In the genomic region with DNA sequence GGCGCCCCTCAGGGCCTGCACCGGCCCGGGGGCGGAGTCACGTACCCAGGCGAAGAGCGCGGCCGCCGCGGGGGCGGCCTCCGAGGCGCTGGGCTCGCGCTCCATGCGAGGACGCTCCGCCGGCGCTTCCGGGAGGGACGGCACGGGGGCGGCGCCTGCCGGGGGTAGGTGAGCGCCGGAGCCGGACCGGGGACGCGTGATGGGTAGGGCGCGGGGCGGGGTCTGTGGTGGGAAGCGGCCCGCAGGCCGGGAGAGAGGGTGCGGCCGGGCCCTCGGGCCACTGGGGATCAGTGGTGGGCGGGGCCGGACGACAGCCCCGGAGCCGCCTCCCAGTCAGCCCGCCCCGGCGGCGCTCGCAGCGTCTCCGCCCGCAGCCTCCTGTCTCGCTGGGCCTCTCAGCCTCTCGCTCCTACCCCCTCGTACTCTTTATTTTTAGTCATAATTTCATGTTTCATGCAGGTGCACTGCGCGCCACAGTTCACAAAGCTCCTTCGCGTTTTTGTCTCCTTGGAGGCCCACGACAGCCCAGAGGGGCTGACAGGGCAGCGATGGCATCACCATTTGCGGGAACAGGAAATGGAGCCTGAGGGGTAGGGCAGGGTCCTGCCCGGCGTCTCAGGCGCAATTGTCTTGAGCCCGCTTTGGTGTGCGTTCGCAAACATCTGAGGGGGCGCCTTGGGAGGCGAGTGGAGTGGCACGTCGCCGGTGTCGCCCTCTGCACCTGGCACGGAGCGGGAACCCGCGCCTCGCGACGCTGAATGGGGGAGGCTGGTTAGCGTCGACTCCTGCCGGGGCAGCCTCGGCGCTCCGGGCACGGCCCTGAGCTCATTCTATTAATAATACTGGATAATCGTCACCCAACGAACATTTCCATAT, we compare ENCODE assay signal across 8 cellular contexts. TPM values are rescaled to one million over a fixed set of nuclear protein-coding genes. Genes with fewer than 3 reads are reported as not detected.
DNase-seq lines count a peak whose midpoint lies in the region; ATAC-seq, FAIRE-seq and TF ChIP-seq lines count a peak whose summit lies in the region.

TSS of gene SERGEF (minus strand) at position 142 of the 876 bp plus-strand sequence. CDS start at position 105, 37 bp downstream.

- ATAC-seq in HG02798 (IDR thresholded peaks at IDR 0.05; ENCODE audit: poor library complexity, unreplicated experiment), result peak; percentile 95
- peak; percentile 88 to 99 (median 98) for ATAC-seq in heart left ventricle
- peak; percentile 98 to 99 for ATAC-seq in upper lobe of left lung (ENCODE audit: low FRiP score in 2 of 2)

- TF ChIP-seq CTCF in heart left ventricle (IDR thresholded peaks at IDR 0.05), result peak in 6 of 12 donors; percentile 15 to 54 (median 20)
- peak in 4 of 6 experiments; percentile 11 to 75 (median 40) for TF ChIP-seq CTCF in upper lobe of left lung (IDR thresholded peaks at IDR 0.05)

- DNase-seq in GM12891 (ENCODE audit: insufficient read length, low spot score) (peak; percentile 86), NCI-H1417 treated with DMSO at 0.1 percent for 48 hours (lab: John Stamatoyannopoulos, UW) (peak; percentile 44), SW 1271 (lab: John Stamatoyannopoulos, UW) (peak; percentile 73 to 86), heart left ventricle (peak; percentile 90 to 98 (median 95)), posterior cingulate gyrus (peak; percentile 70 to 98 (median 86)), upper lobe of left lung (peak; percentile 98 to 99)
- DNase-seq in activated naive CD8-positive, alpha-beta T cell treated with anti-CD3 and anti-CD28 coated beads, Interleukin-2, amount 50 U/mL, for 16 hours (ENCODE audit: low read depth, low spot score), result peak; percentile 85

- no peak for TF ChIP-seq EP300 in upper lobe of left lung (IDR thresholded peaks at IDR 0.05)

- peak; percentile 44; the same call in 1 of the 2 replicates for TF ChIP-seq POLR2A in GM12891 (IDR thresholded peaks at IDR 0.05; ENCODE audit: low read depth, low read length)
- TF ChIP-seq POLR2A in heart left ventricle (IDR thresholded peaks at IDR 0.05), result peak in 1 of 2 donors; percentile 55
- peak in 3 of 4 donors; percentile 59 to 91 (median 88) for TF ChIP-seq POLR2A in upper lobe of left lung (IDR thresholded peaks at IDR 0.05)

- H3K27ac ChIP-seq in heart left ventricle (peak within 1 kb of the TSS; percentile 53 to 87 (median 79)), upper lobe of left lung (peak within 1 kb of the TSS; percentile 76 to 90 (median 85))

- H3K36me3 ChIP-seq in heart left ventricle (no peaks in the 10 kb centered on the region), upper lobe of left lung (no peaks in the 10 kb centered on the region)

- 0 to 1% (median 0%) methylated on average over 38 to 93 of the region's 93 CpGs for WGBS in heart left ventricle, 4 donors
- 0 to 1% methylated on average over 49 of the region's 93 CpGs for WGBS in upper lobe of left lung, 2 donors

- peaks cover 0 to 18% (median 6%) of the 10 kb centered on the region in 12 donors for H3K4me1 ChIP-seq in heart left ventricle
- peaks cover 6 to 17% (median 7%) of the 10 kb centered on the region in 4 donors for H3K4me1 ChIP-seq in upper lobe of left lung

- intact Hi-C loops in heart left ventricle (cut with DNase I) (loop anchor here in 8 of 10 donors (2.0 to 10.0 kb wide), 3 partner anchors 89 to 94 kb away; partner anchors contain the start of gene SAAL1 (in 6 of the 8)), posterior cingulate gyrus (cut with DNase I) (loop anchor here (5.0 kb wide), 1 partner anchor 94 kb away; the partner anchor contains the start of gene SAAL1)

- H3K27me3 ChIP-seq in heart left ventricle (no peaks in the 10 kb centered on the region), upper lobe of left lung (no peaks in the 10 kb centered on the region)

- H3K9me3 ChIP-seq in heart left ventricle, result peaks cover 0 to 6% (median 0%) of the 10 kb centered on the region in 12 donors
- no peaks in the 10 kb centered on the region for H3K9me3 ChIP-seq in upper lobe of left lung

- FAIRE-seq in GM12891 (lab: Jason Lieb, UNC), result peak; percentile 86

- peak within 1 kb of the TSS; percentile 68 to 97 (median 80) for H3K4me3 ChIP-seq in heart left ventricle
- peak within 1 kb of the TSS; percentile 58 to 73 (median 68) for H3K4me3 ChIP-seq in upper lobe of left lung

TF ChIP-seq in GM12891, 5 proteins besides CTCF, POLR2A, EP300 and RAD21:
- TF ChIP-seq TAF1 (IDR thresholded peaks at IDR 0.05; ENCODE audit: low read depth, low read length) (0 out of 2 replicates have a peak, but pooled peaks have one; percentile 35), POU2F2 (IDR thresholded peaks at IDR 0.05; ENCODE audit: low read depth, low read length) (no peak)
TF ChIP-seq in GM12891: peak in this region for 1.

RNA-seq across cellular contexts. Expression of gene SERGEF, which starts in this region (rescaled TPM):
- 29.8 TPM for polyA plus RNA-seq in GM12891 (2012; ENCODE audit: low read depth, missing spikeins)
- total RNA-seq in heart left ventricle (10 to 100 TPM; 11.6 to 26.4 (median 22.1) TPM), upper lobe of left lung (10 to 100 TPM; 21.7 to 40.5 (median 34.8) TPM)
- 10 to 100 TPM; 16.0 to 55.0 TPM for polyA plus RNA-seq in heart left ventricle

Comparison
In these comparisons a context has a peak if more than half of its experiments do, and no peak if none do; other contexts are left out.
1. Peak in every context shown above with its lines: DNase-seq, ATAC-seq, H3K4me3 ChIP-seq and H3K27ac ChIP-seq.
2. DNase-seq: peak in every context shown above with its lines; median percentile 98 in upper lobe of left lung; 95 in heart left ventricle; 86 in posterior cingulate gyrus; 86 in GM12891; 85 in activated naive CD8-positive, alpha-beta T cell treated with anti-CD3 and anti-CD28 coated beads, Interleukin-2, amount 50 U/mL, for 16 hours; 80 in SW 1271; 44 in NCI-H1417 treated with DMSO at 0.1 percent for 48 hours.